ENCODE assay signal across 8 cellular contexts in genomic region chr4:42397635-42398447, GRCh38. TPM values are rescaled to one million over a fixed set of nuclear protein-coding genes. Genes with fewer than 3 reads are reported as not detected.
DNase-seq lines count a peak whose midpoint lies in the region; ATAC-seq and TF ChIP-seq lines count a peak whose summit lies in the region.

No MANE protein-coding gene starts in this region.

- POLR2A ChIA-PET in PC-3 (lab: Charles Lee; ENCODE audit: unreplicated experiment): no interaction called here

- peak; percentile 34 for ATAC-seq in PC-3

- H3K4me1 ChIP-seq in PC-3 (ENCODE audit: insufficient read depth, low read length) (peaks cover 11% of the 10 kb centered on the region; the same call in 1 of the 2 replicates), duodenal mucosa (ENCODE audit: control insufficient read depth in 1 of 2, insufficient read depth in 2 of 2, low read length in 2 of 2) (peaks cover 13 to 25% of the 10 kb centered on the region in 2 donors), mesodermal cell (ENCODE audit: control insufficient read depth, insufficient read depth, low read length, poor library complexity, severe bottlenecking) (no peaks in the 10 kb centered on the region), uterus (peaks cover 0 to 5% of the 10 kb centered on the region in 2 donors)

- H3F3A ChIP-seq in PC-3 (ENCODE audit: low read length, unreplicated experiment): no peaks in the 10 kb centered on the region

- no peak for TF ChIP-seq POLR2A in uterus (IDR thresholded peaks at IDR 0.05)

- H3K27me3 ChIP-seq in PC-3 (ENCODE audit: low read length) (no peaks in the 10 kb centered on the region), duodenal mucosa (ENCODE audit: control insufficient read depth in 1 of 2, insufficient read depth in 2 of 2, low read length in 2 of 2) (peaks cover 43 to 63% of the 10 kb centered on the region in 2 donors), uterus (peaks cover 6 to 26% of the 10 kb centered on the region in 2 donors)

- peak in 2 of 3 experiments; percentile 65 to 77 for DNase-seq in NCI-H1417 (lab: John Stamatoyannopoulos, UW)
- DNase-seq in NCI-H1417 treated with DMSO at 0.1 percent for 48 hours (lab: John Stamatoyannopoulos, UW): no peak
- no peak for DNase-seq in HFF-Myc (ENCODE audit: extremely low read depth, low read depth)
- DNase-seq in PC-3: peak; percentile 21
- DNase-seq in uterus: no peak
- no peak for DNase-seq in SIG-M5 treated with dmso at 0.1 percent for 504 hours (lab: John Stamatoyannopoulos, UW; ENCODE audit: unreplicated experiment)

- H3K79me2 ChIP-seq in PC-3 (ENCODE audit: low read length): peaks cover 45% of the 10 kb centered on the region

- H3K4me2 ChIP-seq in PC-3 (ENCODE audit: low read length): peak overlapping the region; percentile 91

- H3K4me3 ChIP-seq in HFF-Myc (replicated peaks; ENCODE audit: low read depth, low read length) (0 out of 2 replicates have a peak overlapping the region, but pooled peaks have one; percentile 7), PC-3 (ENCODE audit: low read length) (peak overlapping the region; percentile 90), duodenal mucosa (ENCODE audit: low read depth in 1 of 2, low read length in 2 of 2) (peak overlapping the region; percentile 63 to 69), mesodermal cell (ENCODE audit: extremely low read depth, insufficient read depth, low read length, poor library complexity, severe bottlenecking) (peak overlapping the region; percentile 38), uterus (peak overlapping the region; percentile 21 to 26)

- H3K9me2 ChIP-seq in PC-3 (replicated peaks; ENCODE audit: low read length): no peaks in the 10 kb centered on the region

- H4K20me1 ChIP-seq in PC-3 (ENCODE audit: low read length): no peaks in the 10 kb centered on the region

- H3K27ac ChIP-seq in PC-3 (ENCODE audit: low read length) (no peak overlapping the region), duodenal mucosa (ENCODE audit: low read depth, low read length) (no peak overlapping the region), mesodermal cell (ENCODE audit: low read depth, low read length, severe bottlenecking) (no peak overlapping the region), uterus (no peak overlapping the region)

- peak overlapping the region; percentile 69 for H3K9ac ChIP-seq in PC-3 (ENCODE audit: low read length)
- no peak overlapping the region for H3K9ac ChIP-seq in duodenal mucosa (ENCODE audit: low read depth in 1 of 2, low read length in 2 of 2)

- CTCF ChIA-PET in PC-3 (lab: Charles Lee): no interaction called here

- TF ChIP-seq CTCF in HFF-Myc (IDR thresholded peaks at IDR 0.05; ENCODE audit: low read depth, low read length, missing control alignments): no peak
- TF ChIP-seq CTCF in PC-3 (conservative IDR thresholded peaks at IDR 0.05; ENCODE audit: low read depth, low read length): no peak
- no peak for TF ChIP-seq CTCF in uterus (IDR thresholded peaks at IDR 0.05)

- no peaks in the 10 kb centered on the region for H3K9me3 ChIP-seq in PC-3 (ENCODE audit: low read length)
- H3K9me3 ChIP-seq in duodenal mucosa (ENCODE audit: control insufficient read depth in 1 of 2, low read length in 2 of 2): no peaks in the 10 kb centered on the region
- H3K9me3 ChIP-seq in mesodermal cell (ENCODE audit: control insufficient read depth, low read length): no peaks in the 10 kb centered on the region
- H3K9me3 ChIP-seq in uterus: no peaks in the 10 kb centered on the region

- no TSS peak for BruUV-seq in PC-3 (replicated peaks; lab: Mats Ljungman, UMichigan)

- intact Hi-C loops in PC-3 (cut with micrococcal nuclease): loop anchor here (2.0 kb wide), 2 partner anchors 15 to 27 kb away; no protein-coding TSS in a partner anchor
- intact Hi-C loops in uterus (cut with DNase I; ENCODE audit: low total_unique reads): no loop called here

- WGBS in mesodermal cell (ENCODE audit: insufficient coverage in 2 of 2), 2 experiments: 0 to 1% methylated on average over 57 to 65 of the region's 82 CpGs

- H3K36me3 ChIP-seq in PC-3 (ENCODE audit: low read depth, low read length) (no peaks in the 10 kb centered on the region), duodenal mucosa (ENCODE audit: control insufficient read depth in 1 of 2, insufficient read depth in 2 of 2, low read length in 2 of 2) (no peaks in the 10 kb centered on the region), mesodermal cell (ENCODE audit: control insufficient read depth, insufficient read depth, low read length) (no peaks in the 10 kb centered on the region), uterus (no peaks in the 10 kb centered on the region)

- peak overlapping the region; percentile 97 for H2AFZ ChIP-seq in PC-3 (ENCODE audit: low read length)

RNA-seq across cellular contexts. Expression of gene SHISA3, which starts 0.6 kb away (rescaled TPM):
- total RNA-seq in PC-3 (2014; rRNA removed) (29.5 and 33.5 TPM in 2 replicates), uterus (1 to 10 TPM in 1 of 4 donors, under 1 TPM in 3; 0.37 to 1.8 (median 0.55) TPM)
- polyA plus RNA-seq in mesodermal cell (2013, experiment 1 of 2): 0.88 TPM
- 1.5 TPM for polyA plus RNA-seq in mesodermal cell (2013, experiment 2 of 2)

Comparison
In these comparisons a context has a peak if more than half of its experiments do, and no peak if none do; other contexts are left out.
1. DNase-seq: peak in NCI-H1417 (2 of 3) and PC-3 (single experiment); none in NCI-H1417 treated with DMSO at 0.1 percent for 48 hours (single experiment), HFF-Myc (single experiment), uterus (0 of 2) and SIG-M5 treated with dmso at 0.1 percent for 504 hours (single experiment).
2. H3K4me3 ChIP-seq: peak in every context shown above with its lines; median percentile 90 in PC-3; 66 in duodenal mucosa; 38 in mesodermal cell; 24 in uterus; 7 in HFF-Myc.
3. RNA of gene SHISA3, which starts 0.6 kb away (total RNA-seq): 29.5 to 33.5 TPM in PC-3; 0.37 to 1.8 TPM in uterus; every median in the first group is over 10 times any median in the second.